Comparison of ENCODE assay signal across 12 cellular contexts in genomic region chr2:157419031-157419580, GRCh38. TPM values are rescaled to one million over a fixed set of nuclear protein-coding genes. Genes with fewer than 3 reads are reported as not detected.
DNase-seq lines count a peak whose midpoint lies in the region; ATAC-seq and TF ChIP-seq lines count a peak whose summit lies in the region.
"Had no signal": no experiment of that assay in that cellular context is flagged by ENCODE, and none has a peak within 500 bp of the region (broad histone marks: within the 10 kb centered on the region; RNA-seq: fewer than 3 reads in every experiment).

No MANE protein-coding gene starts in this region.

- POLR2A ChIA-PET in activated CD4-positive, alpha-beta T cell treated with anti-CD3 and anti-CD28 coated beads, Interleukin-2, amount 10 ng/mL, durations not matched to agents 7 days and 5 days (lab: Charles Lee), result interaction anchor here (0.6 to 1.6 kb wide), 4 partner anchors 13 to 91 kb away, joined by 3 to 5 read pairs (median 3); no protein-coding TSS in a partner anchor

- peaks cover 87% of the 10 kb centered on the region for H3K36me3 Mint-ChIP-seq in activated CD4-positive, alpha-beta T cell treated with anti-CD3 and anti-CD28 coated beads, Interleukin-2, amount 10 ng/mL, durations not matched to agents 7 days and 5 days (ENCODE audit: low read depth)
- peaks cover 11% of the 10 kb centered on the region for H3K36me3 Mint-ChIP-seq in T-helper 17 cell (ENCODE audit: low read depth)
- H3K36me3 Mint-ChIP-seq in effector memory CD8-positive, alpha-beta T cell (ENCODE audit: insufficient read depth), result peaks cover 94% of the 10 kb centered on the region

- CTCF ChIA-PET in activated CD4-positive, alpha-beta T cell treated with anti-CD3 and anti-CD28 coated beads, Interleukin-2, amount 10 ng/mL, durations not matched to agents 7 days and 5 days (lab: Charles Lee), result interaction anchor here (0.6 to 2.3 kb wide), 9 partner anchors 8 to 92 kb away, joined by 3 to 8 read pairs (median 5); partner anchors contain the start of gene CYTIP

- no peak for DNase-seq in activated CD4-positive, alpha-beta T cell treated with anti-CD3 and anti-CD28 coated beads, Interleukin-2, amount 10 ng/mL, durations not matched to agents 7 days and 5 days
- no peak for DNase-seq in activated CD4-positive, alpha-beta T cell treated with anti-CD3 and anti-CD28 coated beads, Interleukin-2, amount 50 U/mL, for 1 hour
- DNase-seq in T-helper 17 cell (no peak), COLO668 (lab: John Stamatoyannopoulos, UW; ENCODE audit: unreplicated experiment) (no peak)
- DNase-seq in effector memory CD8-positive, alpha-beta T cell, result no peak
- no peak for DNase-seq in stimulated activated naive CD8-positive, alpha-beta T cell treated with anti-CD3 and anti-CD28 coated beads, Interleukin-15, amount 100 ng/mL, for 72 hours
- no peak for DNase-seq in stimulated activated CD4-positive, alpha-beta T cell treated with anti-CD3 and anti-CD28 coated beads, Interleukin-2, amount 100 ng/mL, for 24 hours
- DNase-seq: DMS153, islet precursor cell, NCI-H1436, PC-9 had no signal

- TF ChIP-seq POLR2A in GM18505 (IDR thresholded peaks at IDR 0.05; ENCODE audit: borderline replicate concordance, extremely low read depth, insufficient read depth, insufficient read length), result no peak

- peak overlapping the region; percentile 93 for H3K27ac Mint-ChIP-seq in activated CD4-positive, alpha-beta T cell treated with anti-CD3 and anti-CD28 coated beads, Interleukin-2, amount 10 ng/mL, durations not matched to agents 7 days and 5 days
- peak overlapping the region; percentile 88 for H3K27ac Mint-ChIP-seq in T-helper 17 cell
- peak overlapping the region; percentile 79 to 98 for H3K27ac Mint-ChIP-seq in effector memory CD8-positive, alpha-beta T cell
- peak overlapping the region; percentile 92 to 94 for H3K27ac Mint-ChIP-seq in stimulated activated naive CD8-positive, alpha-beta T cell treated with anti-CD3 and anti-CD28 coated beads, Interleukin-15, amount 100 ng/mL, for 72 hours

- ATAC-seq in T-helper 17 cell (no peak), GM18505 (IDR thresholded peaks at IDR 0.05; ENCODE audit: unreplicated experiment) (no peak)
- ATAC-seq in effector memory CD8-positive, alpha-beta T cell (replicated peaks), result no peak
- ATAC-seq in stimulated activated naive CD8-positive, alpha-beta T cell treated with anti-CD3 and anti-CD28 coated beads, Interleukin-15, amount 100 ng/mL, for 72 hours, result no peak

- peaks cover 85% of the 10 kb centered on the region for H3K4me1 Mint-ChIP-seq in activated CD4-positive, alpha-beta T cell treated with anti-CD3 and anti-CD28 coated beads, Interleukin-2, amount 10 ng/mL, durations not matched to agents 7 days and 5 days
- H3K4me1 Mint-ChIP-seq in T-helper 17 cell, result peaks cover 61% of the 10 kb centered on the region
- peaks cover 63 to 76% of the 10 kb centered on the region in 2 donors for H3K4me1 Mint-ChIP-seq in effector memory CD8-positive, alpha-beta T cell (ENCODE audit: low read depth in 2 of 2)
- H3K4me1 Mint-ChIP-seq in stimulated activated naive CD8-positive, alpha-beta T cell treated with anti-CD3 and anti-CD28 coated beads, Interleukin-15, amount 100 ng/mL, for 72 hours, result peaks cover 90% of the 10 kb centered on the region

- H3K4me3 Mint-ChIP-seq in activated CD4-positive, alpha-beta T cell treated with anti-CD3 and anti-CD28 coated beads, Interleukin-2, amount 10 ng/mL, durations not matched to agents 7 days and 5 days, result peak overlapping the region; percentile 35
- H3K4me3 Mint-ChIP-seq in T-helper 17 cell, result peak overlapping the region; percentile 66
- peak overlapping the region; percentile 46 to 55 for H3K4me3 Mint-ChIP-seq in effector memory CD8-positive, alpha-beta T cell
- peak overlapping the region; percentile 56 to 71 for H3K4me3 Mint-ChIP-seq in stimulated activated naive CD8-positive, alpha-beta T cell treated with anti-CD3 and anti-CD28 coated beads, Interleukin-15, amount 100 ng/mL, for 72 hours

- no peaks in the 10 kb centered on the region for H3K9me3 Mint-ChIP-seq in activated CD4-positive, alpha-beta T cell treated with anti-CD3 and anti-CD28 coated beads, Interleukin-2, amount 10 ng/mL, durations not matched to agents 7 days and 5 days
- H3K9me3 Mint-ChIP-seq in effector memory CD8-positive, alpha-beta T cell, result no peaks in the 10 kb centered on the region
- H3K9me3 Mint-ChIP-seq in stimulated activated naive CD8-positive, alpha-beta T cell treated with anti-CD3 and anti-CD28 coated beads, Interleukin-15, amount 100 ng/mL, for 72 hours, result no peaks in the 10 kb centered on the region

- no peaks in the 10 kb centered on the region for H3K27me3 Mint-ChIP-seq in activated CD4-positive, alpha-beta T cell treated with anti-CD3 and anti-CD28 coated beads, Interleukin-2, amount 10 ng/mL, durations not matched to agents 7 days and 5 days
- H3K27me3 Mint-ChIP-seq in T-helper 17 cell, result no peaks in the 10 kb centered on the region
- no peaks in the 10 kb centered on the region for H3K27me3 Mint-ChIP-seq in effector memory CD8-positive, alpha-beta T cell
- no peaks in the 10 kb centered on the region for H3K27me3 Mint-ChIP-seq in stimulated activated naive CD8-positive, alpha-beta T cell treated with anti-CD3 and anti-CD28 coated beads, Interleukin-15, amount 100 ng/mL, for 72 hours

- H3K9me3 ChIP-seq in T-helper 17 cell (ENCODE audit: control insufficient read depth, low read length, poor library complexity, severe bottlenecking), result peaks cover 2% of the 10 kb centered on the region

RNA-seq across cellular contexts. Expression of gene CYTIP, which starts 24.8 kb away (rescaled TPM):
- total RNA-seq in activated CD4-positive, alpha-beta T cell treated with anti-CD3 and anti-CD28 coated beads, Interleukin-2, amount 10 ng/mL, durations not matched to agents 7 days and 5 days, result 100 to 1,000 TPM; 234 to 279 TPM
- total RNA-seq in T-helper 17 cell, result 100 to 1,000 TPM; 286 to 294 TPM
- total RNA-seq: PC-9 had no signal
